In the genomic region with DNA sequence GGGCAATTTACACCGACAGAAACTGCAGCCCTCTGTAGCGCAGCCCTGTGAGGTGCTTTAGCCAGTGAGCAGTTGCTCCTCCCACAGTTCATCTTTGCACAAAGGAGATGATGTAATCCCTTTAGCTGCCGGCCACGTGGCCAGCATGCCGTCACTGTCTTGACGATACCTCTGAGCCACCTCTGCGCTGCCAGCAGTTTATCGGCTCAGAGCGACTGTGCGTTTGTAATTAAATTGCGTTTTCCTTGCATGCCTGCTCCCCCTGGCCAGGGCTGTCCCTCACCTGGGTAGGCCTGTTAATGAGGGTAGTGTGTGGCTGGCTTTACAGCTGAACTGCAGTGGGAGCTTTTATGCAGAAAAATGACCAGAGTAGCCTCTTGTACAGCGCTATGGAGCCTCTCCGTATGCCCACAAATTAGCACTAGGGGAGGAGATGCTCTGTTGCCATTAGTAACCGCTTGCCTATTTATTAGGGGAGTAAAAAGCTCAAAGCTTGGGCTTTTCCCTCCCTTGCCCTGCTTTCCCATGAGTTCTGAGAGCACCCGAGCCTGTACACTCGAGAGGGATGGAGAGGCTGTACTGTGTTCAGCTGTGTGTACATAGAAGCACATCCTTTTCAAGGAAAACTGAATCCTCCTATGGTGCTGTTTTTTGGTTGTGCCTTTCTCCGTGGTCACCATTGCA, we compare ENCODE assay signal across 8 cellular contexts.
A peak's percentile ranks its signal among the peaks of the same experiment; 100 is the strongest.
DNase-seq lines count a peak whose midpoint lies in the region; ATAC-seq and TF ChIP-seq lines count a peak whose summit lies in the region.

No MANE protein-coding gene starts in this region.

- peaks cover 13% of the 10 kb centered on the region for H3K9me3 ChIP-seq in mammary epithelial cell (replicated peaks; ENCODE audit: insufficient read depth, low read length)

- H3K79me2 ChIP-seq in mammary epithelial cell (ENCODE audit: insufficient read depth, low read length) = peaks cover 99% of the 10 kb centered on the region

- peak; percentile 97 for DNase-seq in NCI-H2029 (lab: John Stamatoyannopoulos, UW)
- peak; percentile 68 for DNase-seq in mammary epithelial cell
- peak; percentile 93 for DNase-seq in superior temporal gyrus (ENCODE audit: extremely low spot score)
- DNase-seq in activated naive CD4-positive, alpha-beta T cell treated with anti-CD3 and anti-CD28 coated beads, Interleukin-2, amount 10 ng/mL, durations not matched to agents 7 days and 5 days = no peak

- dilution Hi-C loops in mammary epithelial cell (cut with HindIII; ENCODE audit: low sequenced_read_pairs) = no loop called here

- peaks cover 18% of the 10 kb centered on the region for H3K27me3 Mint-ChIP-seq in activated naive CD4-positive, alpha-beta T cell treated with anti-CD3 and anti-CD28 coated beads, Interleukin-2, amount 10 ng/mL, durations not matched to agents 7 days and 5 days

- H3K4me1 Mint-ChIP-seq in activated naive CD4-positive, alpha-beta T cell treated with anti-CD3 and anti-CD28 coated beads, Interleukin-2, amount 10 ng/mL, durations not matched to agents 7 days and 5 days = no peaks in the 10 kb centered on the region

- H3K4me1 ChIP-seq in mammary epithelial cell (ENCODE audit: insufficient read depth, low read length) = peaks cover 9% of the 10 kb centered on the region

- no peak for TF ChIP-seq CTCF in mammary epithelial cell (conservative IDR thresholded peaks at IDR 0.05 in 1 of 2, IDR thresholded peaks at IDR 0.05 in 1 of 2; ENCODE audit: extremely low read depth in 1 of 2, insufficient read depth in 1 of 2, low read depth in 1 of 2, low read length in 2 of 2)

- intact Hi-C loops in mammary epithelial cell (cut with micrococcal nuclease) = loop anchor here (1.0 kb wide), 1 partner anchor 37 kb away; no protein-coding TSS in a partner anchor

- no peak overlapping the region for H3K9ac ChIP-seq in mammary epithelial cell (ENCODE audit: insufficient read depth, low read length)

- peak overlapping the region; percentile 19 for H2AFZ ChIP-seq in mammary epithelial cell (ENCODE audit: low read depth, low read length)

- H3K36me3 ChIP-seq in mammary epithelial cell (ENCODE audit: insufficient read depth, low read length) = peaks cover 2% of the 10 kb centered on the region

- in situ Hi-C loops in mammary epithelial cell (cut with MboI; ENCODE audit: low sequenced_read_pairs in 2 of 2) = no loop called here

- no peak overlapping the region for H3K27ac Mint-ChIP-seq in activated naive CD4-positive, alpha-beta T cell treated with anti-CD3 and anti-CD28 coated beads, Interleukin-2, amount 10 ng/mL, durations not matched to agents 7 days and 5 days

- 65% methylated on average over 17 of the region's 17 CpGs for WGBS in mammary epithelial cell (ENCODE audit: low coverage, missing lambda C conversion rate)

- CTCF ChIA-PET in mammary epithelial cell (lab: Charles Lee; ENCODE audit: low non-redundant PET) = no interaction called here
- CTCF ChIA-PET in activated naive CD4-positive, alpha-beta T cell treated with anti-CD3 and anti-CD28 coated beads, Interleukin-2, amount 10 ng/mL, durations not matched to agents 7 days and 5 days (lab: Charles Lee) = interaction anchor here (1.4 kb wide), 1 partner anchor 20 kb away, joined by 5 read pairs; no protein-coding TSS in a partner anchor

- H3K4me3 Mint-ChIP-seq in activated naive CD4-positive, alpha-beta T cell treated with anti-CD3 and anti-CD28 coated beads, Interleukin-2, amount 10 ng/mL, durations not matched to agents 7 days and 5 days = no peak overlapping the region

- H4K20me1 ChIP-seq in mammary epithelial cell (ENCODE audit: insufficient read depth, low read length) = no peaks in the 10 kb centered on the region

- ATAC-seq in GM18519 (IDR thresholded peaks at IDR 0.05; ENCODE audit: low FRiP score, unreplicated experiment) (peak; percentile 45), GM18873 (IDR thresholded peaks at IDR 0.05; ENCODE audit: low FRiP score, unreplicated experiment) (no peak)
- ATAC-seq in activated CD4-positive, CD25-positive, alpha-beta regulatory T cell treated with anti-CD3 and anti-CD28 coated beads, Interleukin-2, amount 50 U/mL, for 24 hours = no peak

- H3K27me3 ChIP-seq in mammary epithelial cell (ENCODE audit: insufficient read depth, low read length) = no peaks in the 10 kb centered on the region
- H3K27me3 ChIP-seq in layer of hippocampus (ENCODE audit: control insufficient read depth, insufficient read depth, low read length) = no peaks in the 10 kb centered on the region

- H3K27ac ChIP-seq in mammary epithelial cell (ENCODE audit: insufficient read depth, low read depth, low read length) (peak overlapping the region; percentile 6), layer of hippocampus (ENCODE audit: low read depth, low read length) (peak overlapping the region; percentile 43)

- no peaks in the 10 kb centered on the region for H3K36me3 Mint-ChIP-seq in activated naive CD4-positive, alpha-beta T cell treated with anti-CD3 and anti-CD28 coated beads, Interleukin-2, amount 10 ng/mL, durations not matched to agents 7 days and 5 days

- TSS peak; percentile 28 for BruUV-seq in mammary epithelial cell (replicated peaks; lab: Mats Ljungman, UMichigan)

- H3K9me3 Mint-ChIP-seq in activated naive CD4-positive, alpha-beta T cell treated with anti-CD3 and anti-CD28 coated beads, Interleukin-2, amount 10 ng/mL, durations not matched to agents 7 days and 5 days = no peaks in the 10 kb centered on the region

- no peak overlapping the region for H3K4me3 ChIP-seq in mammary epithelial cell (replicated peaks in 1 of 3; ENCODE audit: insufficient read depth in 1 of 3, low read depth in 2 of 3, low read length in 3 of 3)

- peak overlapping the region; percentile 16 for H3K4me2 ChIP-seq in mammary epithelial cell (ENCODE audit: insufficient read depth, low read depth, low read length)
